In the genomic region with DNA sequence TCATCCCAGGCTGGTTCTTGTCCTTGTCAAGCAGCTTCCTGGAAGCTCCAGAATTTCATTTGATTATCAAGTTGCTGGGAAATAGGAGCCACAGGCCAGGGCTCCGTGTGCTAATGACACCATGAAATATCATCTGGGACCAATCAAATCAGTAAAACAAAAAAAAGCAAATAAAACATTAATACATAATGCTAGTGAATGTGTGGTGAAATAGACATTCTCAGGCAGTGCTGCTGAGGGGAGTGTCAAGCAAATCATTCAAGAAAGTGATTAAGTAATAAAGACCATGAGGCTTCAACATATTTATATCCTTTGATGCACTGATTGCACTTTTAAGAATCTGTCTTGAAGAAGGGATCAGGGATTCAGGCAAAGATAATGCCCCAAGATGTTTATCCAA, we compare ENCODE assay signal across 39 cellular contexts.
"Had no signal": no experiment of that assay in that cellular context is flagged by ENCODE, and none has a peak within 500 bp of the region (broad histone marks: within the 10 kb centered on the region; RNA-seq: fewer than 3 reads in every experiment).

No MANE protein-coding gene starts in this region.

- ATAC-seq: activated CD4-positive, alpha-beta T cell treated with anti-CD3 and anti-CD28 coated beads for 36 hours; activated CD4-positive, CD25-positive, alpha-beta regulatory T cell treated with anti-CD3 and anti-CD28 coated beads, Interleukin-2, amount 50 U/mL, for 24 hours; activated CD8-positive, alpha-beta T cell treated with anti-CD3 and anti-CD28 coated beads for 36 hours; activated naive CD4-positive, alpha-beta T cell treated with anti-CD3 and anti-CD28 coated beads, Interleukin-2, amount 50 U/mL, for 72 hours; activated T-cell treated with anti-CD3 and anti-CD28 coated beads, Interleukin-2, amount 50 U/mL, for 4 hours; activated T-cell treated with anti-CD3 and anti-CD28 coated beads, Interleukin-2, amount 50 U/mL, for 72 hours; activated T-helper 17 cell treated with anti-CD3 and anti-CD28 coated beads, Interleukin-2, amount 50 U/mL, for 72 hours had no signal

- H3K4me1 Mint-ChIP-seq: activated CD4-positive, alpha-beta T cell treated with anti-CD3 and anti-CD28 coated beads for 36 hours; activated naive CD8-positive, alpha-beta T cell treated with anti-CD3 and anti-CD28 coated beads for 36 hours; activated T-helper 17 cell treated with anti-CD3 and anti-CD28 coated beads, Interleukin-2, amount 50 U/mL, for 72 hours; central memory CD8-positive, alpha-beta T cell had no signal

- H3K9me3 ChIP-seq: adrenal gland, ascending aorta, colonic mucosa had no signal

- H3K4me3 ChIP-seq: adrenal gland, ascending aorta, cardiac muscle cell, colonic mucosa had no signal

- H3K9me3 Mint-ChIP-seq: activated CD4-positive, alpha-beta memory T cell treated with anti-CD3 and anti-CD28 coated beads for 36 hours; activated naive CD4-positive, alpha-beta T cell treated with anti-CD3 and anti-CD28 coated beads for 36 hours; activated naive CD4-positive, alpha-beta T cell treated with anti-CD3 and anti-CD28 coated beads, Interleukin-2, amount 50 U/mL, for 72 hours; activated naive CD8-positive, alpha-beta T cell treated with anti-CD3 and anti-CD28 coated beads for 36 hours; activated T-cell treated with anti-CD3 and anti-CD28 coated beads, Interleukin-2, amount 50 U/mL, for 4 hours; activated T-cell treated with anti-CD3 and anti-CD28 coated beads, Interleukin-2, amount 50 U/mL, for 72 hours; activated T-helper 1 cell treated with anti-CD3 and anti-CD28 coated beads, Interleukin-12 subunit alpha, Interleukin-12 subunit beta, Interleukin-2, Interleukin-4 antibody, amounts not matched to agents 30 ng/mL and 10 ng/mL and 1 ng/mL, durations not matched to agents 14 hours and 24 hours and 36 hours; activated T-helper 17 cell treated with anti-CD3 and anti-CD28 coated beads, Interleukin-2, amount 50 U/mL, for 72 hours; central memory CD8-positive, alpha-beta T cell; T-helper 1 cell treated with Interleukin-12 subunit alpha and Interleukin-12 subunit beta and Interleukin-4 antibody, amounts not matched to agents 30 μg/mL and 1 μg/mL, for 36 hours; T-helper 2 cell treated with Interferon-gamma antibody and Interleukin-4, amounts not matched to agents 5 μg/mL and 100 μg/mL, for 36 hours had no signal

- FAIRE-seq: bronchial epithelial cell, TTC549 had no signal

- H3K36me3 ChIP-seq: adrenal gland, ascending aorta, cardiac muscle cell, colonic mucosa had no signal

- H3K27ac Mint-ChIP-seq: activated CD4-positive, alpha-beta memory T cell treated with anti-CD3 and anti-CD28 coated beads for 36 hours; activated CD4-positive, alpha-beta T cell treated with anti-CD3 and anti-CD28 coated beads for 36 hours; activated CD8-positive, alpha-beta T cell treated with anti-CD3 and anti-CD28 coated beads for 36 hours; activated naive CD4-positive, alpha-beta T cell treated with anti-CD3 and anti-CD28 coated beads for 36 hours; activated naive CD4-positive, alpha-beta T cell treated with anti-CD3 and anti-CD28 coated beads, Interleukin-2, amount 50 U/mL, for 72 hours; activated naive CD8-positive, alpha-beta T cell treated with anti-CD3 and anti-CD28 coated beads for 36 hours; activated T-cell treated with anti-CD3 and anti-CD28 coated beads, Interleukin-2, amount 50 U/mL, for 72 hours; activated T-helper 1 cell treated with anti-CD3 and anti-CD28 coated beads, Interleukin-12 subunit alpha, Interleukin-12 subunit beta, Interleukin-2, Interleukin-4 antibody, amounts not matched to agents 30 ng/mL and 10 ng/mL and 1 ng/mL, durations not matched to agents 14 hours and 24 hours and 36 hours; activated T-helper 17 cell treated with anti-CD3 and anti-CD28 coated beads, Interleukin-2, amount 50 U/mL, for 72 hours; T-helper 1 cell treated with Interleukin-12 subunit alpha and Interleukin-12 subunit beta and Interleukin-4 antibody, amounts not matched to agents 30 μg/mL and 1 μg/mL, for 36 hours; T-helper 2 cell treated with Interferon-gamma antibody and Interleukin-4, amounts not matched to agents 5 μg/mL and 100 μg/mL, for 36 hours had no signal

- DNase-seq: activated CD4-positive, alpha-beta memory T cell treated with anti-CD3 and anti-CD28 coated beads for 36 hours; activated CD4-positive, alpha-beta T cell treated with anti-CD3 and anti-CD28 coated beads for 1 hour; activated CD4-positive, alpha-beta T cell treated with anti-CD3 and anti-CD28 coated beads for 36 hours; activated CD4-positive, alpha-beta T cell treated with anti-CD3 and anti-CD28 coated beads for 48 hours; activated CD4-positive, alpha-beta T cell treated with anti-CD3 and anti-CD28 coated beads, Interleukin-2, amount 50 U/mL, for 1 hour; activated CD4-positive, alpha-beta T cell treated with anti-CD3 and anti-CD28 coated beads, Interleukin-2, amount 50 U/mL, for 4 hours; activated CD4-positive, CD25-positive, alpha-beta regulatory T cell; activated CD8-positive, alpha-beta memory T cell treated with anti-CD3 and anti-CD28 coated beads, Interleukin-2, amount 50 U/mL, for 4 hours; activated CD8-positive, alpha-beta T cell treated with anti-CD3 and anti-CD28 coated beads for 36 hours; activated effector memory CD4-positive, alpha-beta T cell treated with anti-CD3 and anti-CD28 coated beads, Interleukin-2, amount 50 U/mL, for 16 hours; activated gamma-delta T cell treated with Interleukin-2 at 50 U/mL for 16 hours; activated naive CD4-positive, alpha-beta T cell; activated naive CD4-positive, alpha-beta T cell treated with anti-CD3 and anti-CD28 coated beads for 36 hours; activated naive CD4-positive, alpha-beta T cell treated with anti-CD3 and anti-CD28 coated beads, Interleukin-2, amount 50 U/mL, for 16 hours; activated naive CD8-positive, alpha-beta T cell treated with anti-CD3 and anti-CD28 coated beads for 36 hours; activated T-cell treated with anti-CD3 and anti-CD28 coated beads for 4 hours; activated T-cell treated with anti-CD3 and anti-CD28 coated beads, Interleukin-2, amount 50 U/mL, for 1 hour; activated T-cell treated with anti-CD3 and anti-CD28 coated beads, Interleukin-2, amount 50 U/mL, for 4 hours; activated T-cell treated with anti-CD3 and anti-CD28 coated beads, Interleukin-2, amount 50 U/mL, for 72 hours; amniotic stem cell; caudate nucleus; cerebellar nuclear complex; colonic mucosa; T-helper 2 cell; T-helper 9 cell had no signal

- H3K4me3 Mint-ChIP-seq: activated CD4-positive, alpha-beta memory T cell treated with anti-CD3 and anti-CD28 coated beads for 36 hours; activated CD4-positive, alpha-beta T cell treated with anti-CD3 and anti-CD28 coated beads for 36 hours; activated CD8-positive, alpha-beta T cell treated with anti-CD3 and anti-CD28 coated beads for 36 hours; activated naive CD4-positive, alpha-beta T cell treated with anti-CD3 and anti-CD28 coated beads for 36 hours; activated naive CD8-positive, alpha-beta T cell treated with anti-CD3 and anti-CD28 coated beads for 36 hours; activated T-cell treated with anti-CD3 and anti-CD28 coated beads, Interleukin-2, amount 50 U/mL, for 4 hours; activated T-cell treated with anti-CD3 and anti-CD28 coated beads, Interleukin-2, amount 50 U/mL, for 72 hours; activated T-helper 1 cell treated with anti-CD3 and anti-CD28 coated beads, Interleukin-12 subunit alpha, Interleukin-12 subunit beta, Interleukin-2, Interleukin-4 antibody, amounts not matched to agents 30 ng/mL and 10 ng/mL and 1 ng/mL, durations not matched to agents 14 hours and 24 hours and 36 hours; activated T-helper 17 cell treated with anti-CD3 and anti-CD28 coated beads, Interleukin-2, amount 50 U/mL, for 72 hours; brain; central memory CD8-positive, alpha-beta T cell; T-helper 1 cell treated with Interleukin-12 subunit alpha and Interleukin-12 subunit beta and Interleukin-4 antibody, amounts not matched to agents 30 μg/mL and 1 μg/mL, for 36 hours; T-helper 2 cell treated with Interferon-gamma antibody and Interleukin-4, amounts not matched to agents 5 μg/mL and 100 μg/mL, for 36 hours had no signal

- H3K36me3 Mint-ChIP-seq: activated CD4-positive, alpha-beta memory T cell treated with anti-CD3 and anti-CD28 coated beads for 36 hours; activated naive CD4-positive, alpha-beta T cell treated with anti-CD3 and anti-CD28 coated beads, Interleukin-2, amount 50 U/mL, for 72 hours; activated naive CD8-positive, alpha-beta T cell treated with anti-CD3 and anti-CD28 coated beads for 36 hours; brain had no signal

- H3K4me1 ChIP-seq: adrenal gland, ascending aorta, colonic mucosa had no signal

- H3K27me3 ChIP-seq: adrenal gland, ascending aorta, cardiac muscle cell, colonic mucosa had no signal

- H3K27ac ChIP-seq: adrenal gland, ascending aorta, cardiac muscle cell, colonic mucosa, VCaP had no signal
